In the genomic region with DNA sequence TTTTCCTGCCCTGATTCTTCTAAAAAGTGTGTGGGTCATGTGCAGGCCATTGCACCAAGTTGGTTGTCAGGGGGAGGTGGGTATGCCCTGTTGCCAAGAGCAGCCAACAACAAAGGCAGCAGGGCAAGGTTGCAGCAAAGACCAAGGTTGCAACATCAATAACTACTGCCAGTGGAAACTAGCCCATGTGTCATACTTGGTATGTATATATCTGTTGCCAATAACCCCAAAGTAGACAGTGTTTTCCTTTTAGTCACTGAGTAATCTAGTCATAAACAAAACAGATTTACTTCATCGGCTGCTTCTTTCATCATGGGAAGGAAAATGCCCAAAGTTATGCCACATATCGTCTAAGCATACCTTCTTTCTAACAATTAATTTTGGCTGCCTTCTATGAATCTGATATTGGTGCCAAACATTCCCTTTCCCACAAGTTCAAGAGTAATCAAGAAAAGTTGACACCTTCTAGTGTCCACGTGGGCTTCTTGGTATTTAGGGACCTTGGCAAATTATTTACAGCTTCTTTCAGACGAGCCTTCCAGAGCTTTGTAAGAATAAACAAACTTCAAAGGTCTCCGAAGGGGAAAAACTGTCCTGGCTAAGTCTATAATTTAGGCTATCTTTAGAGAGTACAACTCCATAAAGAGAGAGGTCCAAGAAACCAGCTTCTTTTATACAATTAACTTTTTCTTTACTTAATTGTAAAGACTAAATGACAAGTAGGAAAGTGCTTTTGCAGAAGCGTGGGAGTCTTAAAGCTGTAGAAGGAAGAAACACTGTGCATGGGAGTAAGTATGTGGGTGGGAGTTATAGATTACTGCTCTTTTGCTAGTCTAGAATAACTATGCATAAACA, we compare ENCODE assay signal across 1 cellular context.
TF ChIP-seq lines count a peak whose summit lies in the region.

No MANE protein-coding gene starts in this region.

TF ChIP-seq in A549, 52 proteins besides CTCF, POLR2A, EP300 and RAD21 (continued from another document):
- TF ChIP-seq, protein P1, sequence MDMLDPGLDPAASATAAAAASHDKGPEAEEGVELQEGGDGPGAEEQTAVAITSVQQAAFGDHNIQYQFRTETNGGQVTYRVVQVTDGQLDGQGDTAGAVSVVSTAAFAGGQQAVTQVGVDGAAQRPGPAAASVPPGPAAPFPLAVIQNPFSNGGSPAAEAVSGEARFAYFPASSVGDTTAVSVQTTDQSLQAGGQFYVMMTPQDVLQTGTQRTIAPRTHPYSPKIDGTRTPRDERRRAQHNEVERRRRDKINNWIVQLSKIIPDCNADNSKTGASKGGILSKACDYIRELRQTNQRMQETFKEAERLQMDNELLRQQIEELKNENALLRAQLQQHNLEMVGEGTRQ (IDR thresholded peaks at IDR 0.05), result peak; percentile 68
- TF ChIP-seq ZNF302 (CRISPR knock-in tag; IDR thresholded peaks at IDR 0.05) (no peak), MYC (IDR thresholded peaks at IDR 0.05; ENCODE audit: borderline replicate concordance, low read length) (no peak), KDM1A (IDR thresholded peaks at IDR 0.05; ENCODE audit: low read depth) (no peak), FOXS1 (CRISPR knock-in tag; IDR thresholded peaks at IDR 0.05) (peak; percentile 69; the same call in 1 of the 2 replicates), HES2 (IDR thresholded peaks at IDR 0.05) (0 out of 2 replicates have a peak, but pooled peaks have one; percentile 54), RNF2 (IDR thresholded peaks at IDR 0.05; ENCODE audit: borderline replicate concordance, low read depth) (no peak), CBX8 (IDR thresholded peaks at IDR 0.05) (no peak), TP53 (CRISPR knock-in tag; IDR thresholded peaks at IDR 0.05) (no peak), NR3C1 (IDR thresholded peaks at IDR 0.05) (no peak), POLR2AphosphoS2 (conservative IDR thresholded peaks at IDR 0.05; ENCODE audit: low read length) (no peak), SREBF2 (IDR thresholded peaks at IDR 0.05) (no peak), CHD4 (IDR thresholded peaks at IDR 0.05; ENCODE audit: borderline replicate concordance) (no peak), HDAC2 (IDR thresholded peaks at IDR 0.05) (no peak), E2F6 (IDR thresholded peaks at IDR 0.05; ENCODE audit: borderline replicate concordance, low read depth) (no peak), GATA3 (IDR thresholded peaks at IDR 0.05; ENCODE audit: borderline replicate concordance) (peak; percentile 90), REST (IDR thresholded peaks at IDR 0.05) (no peak), RARB (CRISPR knock-in tag; IDR thresholded peaks at IDR 0.05) (0 out of 2 replicates have a peak, but pooled peaks have one; percentile 64), ZSCAN20 (CRISPR knock-in tag; IDR thresholded peaks at IDR 0.05) (no peak), TFCP2L1 (CRISPR knock-in tag; IDR thresholded peaks at IDR 0.05) (no peak), EHF (CRISPR knock-in tag; IDR thresholded peaks at IDR 0.05) (no peak), PHF8 (IDR thresholded peaks at IDR 0.05; ENCODE audit: borderline replicate concordance, low read depth) (no peak), MAFK (IDR thresholded peaks at IDR 0.05; ENCODE audit: partially characterized antibody) (no peak), FOSL2 (IDR thresholded peaks at IDR 0.05) (peak; percentile 57; the same call in 1 of the 2 replicates), FOSL2 (CRISPR knock-in tag; IDR thresholded peaks at IDR 0.05) (peak; percentile 95), PBX3 (IDR thresholded peaks at IDR 0.05) (no peak), CEBPB (IDR thresholded peaks at IDR 0.05) (peak; percentile 96 to 98), BHLHE40 (IDR thresholded peaks at IDR 0.05; ENCODE audit: low read depth, low read length) (peak; percentile 25; the same call in 1 of the 2 replicates), FOSB (CRISPR knock-in tag; IDR thresholded peaks at IDR 0.05) (no peak), RFX5 (IDR thresholded peaks at IDR 0.05) (no peak), MAZ (IDR thresholded peaks at IDR 0.05; ENCODE audit: borderline replicate concordance, low read depth, low read length) (no peak)
- TF ChIP-seq, protein P2, sequence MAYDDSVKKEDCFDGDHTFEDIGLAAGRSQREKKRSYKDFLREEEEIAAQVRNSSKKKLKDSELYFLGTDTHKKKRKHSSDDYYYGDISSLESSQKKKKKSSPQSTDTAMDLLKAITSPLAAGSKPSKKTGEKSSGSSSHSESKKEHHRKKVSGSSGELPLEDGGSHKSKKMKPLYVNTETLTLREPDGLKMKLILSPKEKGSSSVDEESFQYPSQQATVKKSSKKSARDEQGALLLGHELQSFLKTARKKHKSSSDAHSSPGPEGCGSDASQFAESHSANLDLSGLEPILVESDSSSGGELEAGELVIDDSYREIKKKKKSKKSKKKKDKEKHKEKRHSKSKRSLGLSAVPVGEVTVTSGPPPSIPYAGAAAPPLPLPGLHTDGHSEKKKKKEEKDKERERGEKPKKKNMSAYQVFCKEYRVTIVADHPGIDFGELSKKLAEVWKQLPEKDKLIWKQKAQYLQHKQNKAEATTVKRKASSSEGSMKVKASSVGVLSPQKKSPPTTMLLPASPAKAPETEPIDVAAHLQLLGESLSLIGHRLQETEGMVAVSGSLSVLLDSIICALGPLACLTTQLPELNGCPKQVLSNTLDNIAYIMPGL (CRISPR knock-in tag; IDR thresholded peaks at IDR 0.05; ENCODE audit: borderline replicate concordance), result no peak
